Comparison of ENCODE assay signal across 8 cellular contexts in the genomic region with DNA sequence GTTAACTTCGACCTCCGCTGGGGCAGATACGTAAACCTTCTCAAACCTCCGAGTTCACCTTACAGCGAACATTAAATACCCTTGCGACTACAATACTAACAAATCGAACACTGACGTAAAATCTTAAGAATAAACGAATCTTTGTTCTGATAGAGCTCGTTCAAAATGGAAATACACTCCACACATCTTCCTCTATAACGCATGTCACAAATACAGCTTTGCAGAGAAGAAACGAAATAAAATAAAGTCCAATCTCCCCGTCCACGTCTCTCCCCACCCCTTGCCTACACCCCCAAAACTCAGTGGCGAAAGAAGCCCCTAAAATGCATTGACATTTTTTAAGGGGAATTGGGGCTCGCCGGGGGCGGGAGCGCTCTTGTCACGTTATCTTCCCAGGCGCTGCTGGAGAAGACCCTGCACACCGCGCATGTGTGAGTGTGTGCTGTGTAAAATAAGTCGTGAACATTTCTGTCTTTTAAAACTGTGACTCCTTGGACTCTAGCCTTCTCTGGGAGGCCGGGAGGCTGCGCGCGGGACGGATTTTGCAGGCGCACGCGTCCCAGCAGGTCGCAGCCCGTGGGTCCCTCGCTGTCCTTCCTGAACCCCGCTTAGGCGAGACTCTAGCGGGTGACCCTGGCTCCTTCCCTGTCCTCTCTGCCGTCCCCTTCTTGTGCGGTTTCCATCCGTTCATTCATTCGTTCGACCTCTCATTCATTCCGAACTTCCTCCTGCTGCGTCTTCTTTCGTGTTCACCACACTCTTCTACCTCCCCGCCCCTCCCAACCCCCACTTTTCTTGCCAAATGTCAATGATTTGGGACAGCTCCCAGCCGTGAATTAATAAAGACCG. TPM values are rescaled to one million over a fixed set of nuclear protein-coding genes. Genes with fewer than 3 reads are reported as not detected.
A peak's percentile ranks its signal among the peaks of the same experiment; 100 is the strongest.
DNase-seq lines count a peak whose midpoint lies in the region; ATAC-seq and TF ChIP-seq lines count a peak whose summit lies in the region.

No MANE protein-coding gene starts in this region.

- no TSS peak for BruUV-seq in MCF 10A (replicated peaks; lab: Mats Ljungman, UMichigan)

- H3K4me1 ChIP-seq in breast epithelium (peaks cover 0 to 6% of the 10 kb centered on the region in 2 donors), left lung (peaks cover 5 to 74% of the 10 kb centered on the region in 2 donors), tibial artery (peaks cover 0 to 69% (median 43%) of the 10 kb centered on the region in 4 donors)

- CTCF ChIA-PET in MCF 10A (lab: Yijun Ruan, JAX), result interaction anchor here (0.6 kb wide), 1 partner anchor 11 kb away, joined by 5 read pairs; no protein-coding TSS in a partner anchor

- no peaks in the 10 kb centered on the region for H3K36me3 Mint-ChIP-seq in MCF 10A (ENCODE audit: insufficient read depth, unreplicated experiment)
- peaks cover 17 to 20% of the 10 kb centered on the region in 2 donors for H3K36me3 Mint-ChIP-seq in activated T-cell treated with anti-CD3 and anti-CD28 coated beads, Interleukin-2, amount 50 U/mL, for 72 hours (ENCODE audit: insufficient read depth in 2 of 2)

- H3K27ac Mint-ChIP-seq in MCF 10A (ENCODE audit: low read depth, unreplicated experiment), result no peak overlapping the region
- peak overlapping the region; percentile 98 for H3K27ac Mint-ChIP-seq in activated T-cell treated with anti-CD3 and anti-CD28 coated beads, Interleukin-2, amount 50 U/mL, for 72 hours

- intact Hi-C loops in breast epithelium (cut with DNase I; ENCODE audit: low total_unique reads), result no loop called here
- intact Hi-C loops in MCF 10A (cut with micrococcal nuclease), result no loop called here
- intact Hi-C loops in left lung (cut with DNase I), result no loop called here
- intact Hi-C loops in tibial artery (cut with DNase I; ENCODE audit: low total_unique reads), result loop anchor here (10.0 kb wide), 2 partner anchors 330 to 800 kb away; no protein-coding TSS in a partner anchor

- POLR2A ChIA-PET in MCF 10A (lab: Yijun Ruan, JAX), result interaction anchor here (0.7 kb wide), 1 partner anchor 106 kb away, joined by 3 read pairs; no protein-coding TSS in a partner anchor

- no peaks in the 10 kb centered on the region for H3K4me1 Mint-ChIP-seq in MCF 10A (ENCODE audit: insufficient read depth, unreplicated experiment)
- peaks cover 77% of the 10 kb centered on the region for H3K4me1 Mint-ChIP-seq in activated T-cell treated with anti-CD3 and anti-CD28 coated beads, Interleukin-2, amount 50 U/mL, for 72 hours (ENCODE audit: low read depth)

- H3K27me3 ChIP-seq in breast epithelium (peaks cover 25 to 99% of the 10 kb centered on the region in 2 donors), left lung (peaks cover 91 to 100% of the 10 kb centered on the region in 2 donors), tibial artery (peaks cover 4 to 89% of the 10 kb centered on the region in 2 donors)

- H3K36me3 ChIP-seq in breast epithelium (no peaks in the 10 kb centered on the region), left lung (no peaks in the 10 kb centered on the region), tibial artery (no peaks in the 10 kb centered on the region)

- peaks cover 28% of the 10 kb centered on the region for H3K9me3 Mint-ChIP-seq in MCF 10A (ENCODE audit: unreplicated experiment)
- peaks cover 0 to 5% of the 10 kb centered on the region in 2 donors for H3K9me3 Mint-ChIP-seq in activated T-cell treated with anti-CD3 and anti-CD28 coated beads, Interleukin-2, amount 50 U/mL, for 72 hours

- H3K27me3 Mint-ChIP-seq in MCF 10A (ENCODE audit: insufficient read depth, unreplicated experiment), result peaks cover 54% of the 10 kb centered on the region
- peaks cover 84% of the 10 kb centered on the region for H3K27me3 Mint-ChIP-seq in activated T-cell treated with anti-CD3 and anti-CD28 coated beads, Interleukin-2, amount 50 U/mL, for 72 hours (ENCODE audit: low read depth)

- H3K27ac ChIP-seq in breast epithelium (peak overlapping the region in 1 of 2 donors; percentile 80), left lung (peak overlapping the region; percentile 5 to 77), tibial artery (peak overlapping the region in 1 of 2 donors; percentile 49)

- no peak for ATAC-seq in activated T-cell treated with anti-CD3 and anti-CD28 coated beads, Interleukin-2, amount 50 U/mL, for 72 hours (replicated peaks in 1 of 2)
- ATAC-seq in left lung (no peak), GM19397 (IDR thresholded peaks at IDR 0.05; ENCODE audit: unreplicated experiment) (no peak), GM21786 (IDR thresholded peaks at IDR 0.05; ENCODE audit: unreplicated experiment) (no peak), GM18858 (IDR thresholded peaks at IDR 0.05; ENCODE audit: unreplicated experiment) (no peak)

- H3K4me3 ChIP-seq in breast epithelium, result peak overlapping the region; percentile 46 to 69 (median 57)
- peak overlapping the region; percentile 26 to 50 for H3K4me3 ChIP-seq in left lung
- H3K4me3 ChIP-seq in tibial artery, result peak overlapping the region; percentile 45 to 56

- H3K9me3 ChIP-seq in breast epithelium (peaks cover 0 to 5% of the 10 kb centered on the region in 2 donors), left lung (no peaks in the 10 kb centered on the region), tibial artery (peaks cover 0 to 5% (median 0%) of the 10 kb centered on the region in 3 donors)

- DNase-seq in breast epithelium (ENCODE audit: low spot score in 2 of 2) (no peak), MCF 10A (ENCODE audit: unreplicated experiment) (no peak), left lung (no peak), tibial artery (no peak)
- no peak for DNase-seq in activated T-cell treated with anti-CD3 and anti-CD28 coated beads, Interleukin-2, amount 50 U/mL, for 72 hours

- no peak overlapping the region for H3K4me3 Mint-ChIP-seq in MCF 10A (ENCODE audit: unreplicated experiment)
- H3K4me3 Mint-ChIP-seq in activated T-cell treated with anti-CD3 and anti-CD28 coated beads, Interleukin-2, amount 50 U/mL, for 72 hours, result peak overlapping the region; percentile 89 to 94

- no peak for TF ChIP-seq POLR2A in breast epithelium (IDR thresholded peaks at IDR 0.05)

- TF ChIP-seq CTCF in breast epithelium (IDR thresholded peaks at IDR 0.05), result no peak
- TF ChIP-seq CTCF in MCF 10A (IDR thresholded peaks at IDR 0.05; ENCODE audit: unreplicated experiment), result no peak
- TF ChIP-seq CTCF in left lung (IDR thresholded peaks at IDR 0.05), result no peak
- TF ChIP-seq CTCF in tibial artery (IDR thresholded peaks at IDR 0.05), result no peak

RNA-seq across cellular contexts. Expression of gene NRN1, which starts 2.4 kb away (rescaled TPM):
- total RNA-seq in breast epithelium, result 10 to 100 TPM in 2 of 3 donors, 1 to 10 TPM in 1; 8.9 to 81.4 (median 24.6) TPM
- not detected in 2 replicates for total RNA-seq in MCF 10A (2022)
- total RNA-seq in activated T-cell treated with anti-CD3 and anti-CD28 coated beads, Interleukin-2, amount 50 U/mL, for 72 hours, result 1 to 10 TPM; 2.5 to 3.3 TPM
- 10 to 100 TPM in 1 of 2 donors, 1 to 10 TPM in 1; 6.5 to 12.9 TPM for total RNA-seq in left lung
